Comparison of ENCODE assay signal across 2 cellular contexts in the genomic region with DNA sequence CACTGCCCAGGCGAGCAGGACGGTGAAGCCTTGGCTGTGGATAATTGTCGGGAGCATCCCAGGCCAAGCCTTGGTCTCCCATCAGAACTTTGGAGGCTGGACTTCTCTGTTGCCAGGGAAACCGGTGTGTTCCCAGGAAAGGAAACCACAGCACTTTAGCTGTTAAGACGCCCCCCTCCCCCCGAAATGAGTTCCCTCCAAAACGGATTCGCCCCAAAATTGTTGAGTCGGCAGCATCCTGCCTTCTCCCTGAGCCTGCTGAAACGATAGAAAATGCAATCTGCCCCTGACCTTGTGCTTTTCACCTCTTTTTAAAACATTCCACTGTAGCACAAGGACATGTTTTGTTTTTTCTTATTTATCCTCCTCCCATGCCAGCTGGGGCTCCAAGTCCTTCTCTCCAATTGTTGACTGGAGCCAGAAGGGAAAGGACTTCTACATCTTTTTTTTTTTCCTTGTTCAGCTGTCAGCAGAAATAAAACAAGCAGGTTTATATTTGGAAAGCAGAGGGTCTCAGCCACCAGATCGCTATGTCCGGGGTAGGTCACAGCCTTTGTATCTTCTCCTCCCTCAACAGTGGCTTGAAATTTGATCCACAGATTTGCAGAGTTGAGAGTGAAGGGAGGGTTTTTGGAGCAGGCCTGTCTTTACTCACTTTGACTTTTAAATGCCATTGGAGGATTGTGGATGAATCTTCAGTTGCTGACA.
A peak's percentile ranks its signal among the peaks of the same experiment; 100 is the strongest.
TF ChIP-seq lines count a peak whose summit lies in the region.

No MANE protein-coding gene starts in this region.

TF ChIP-seq in Ishikawa, 13 proteins besides CTCF, POLR2A, EP300 and RAD21 (continued from another document):
- TF ChIP-seq, protein P1, sequence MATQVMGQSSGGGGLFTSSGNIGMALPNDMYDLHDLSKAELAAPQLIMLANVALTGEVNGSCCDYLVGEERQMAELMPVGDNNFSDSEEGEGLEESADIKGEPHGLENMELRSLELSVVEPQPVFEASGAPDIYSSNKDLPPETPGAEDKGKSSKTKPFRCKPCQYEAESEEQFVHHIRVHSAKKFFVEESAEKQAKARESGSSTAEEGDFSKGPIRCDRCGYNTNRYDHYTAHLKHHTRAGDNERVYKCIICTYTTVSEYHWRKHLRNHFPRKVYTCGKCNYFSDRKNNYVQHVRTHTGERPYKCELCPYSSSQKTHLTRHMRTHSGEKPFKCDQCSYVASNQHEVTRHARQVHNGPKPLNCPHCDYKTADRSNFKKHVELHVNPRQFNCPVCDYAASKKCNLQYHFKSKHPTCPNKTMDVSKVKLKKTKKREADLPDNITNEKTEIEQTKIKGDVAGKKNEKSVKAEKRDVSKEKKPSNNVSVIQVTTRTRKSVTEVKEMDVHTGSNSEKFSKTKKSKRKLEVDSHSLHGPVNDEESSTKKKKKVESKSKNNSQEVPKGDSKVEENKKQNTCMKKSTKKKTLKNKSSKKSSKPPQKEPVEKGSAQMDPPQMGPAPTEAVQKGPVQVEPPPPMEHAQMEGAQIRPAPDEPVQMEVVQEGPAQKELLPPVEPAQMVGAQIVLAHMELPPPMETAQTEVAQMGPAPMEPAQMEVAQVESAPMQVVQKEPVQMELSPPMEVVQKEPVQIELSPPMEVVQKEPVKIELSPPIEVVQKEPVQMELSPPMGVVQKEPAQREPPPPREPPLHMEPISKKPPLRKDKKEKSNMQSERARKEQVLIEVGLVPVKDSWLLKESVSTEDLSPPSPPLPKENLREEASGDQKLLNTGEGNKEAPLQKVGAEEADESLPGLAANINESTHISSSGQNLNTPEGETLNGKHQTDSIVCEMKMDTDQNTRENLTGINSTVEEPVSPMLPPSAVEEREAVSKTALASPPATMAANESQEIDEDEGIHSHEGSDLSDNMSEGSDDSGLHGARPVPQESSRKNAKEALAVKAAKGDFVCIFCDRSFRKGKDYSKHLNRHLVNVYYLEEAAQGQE (IDR thresholded peaks at IDR 0.05; ENCODE audit: low read depth): no peak
- TF ChIP-seq, protein P2, sequence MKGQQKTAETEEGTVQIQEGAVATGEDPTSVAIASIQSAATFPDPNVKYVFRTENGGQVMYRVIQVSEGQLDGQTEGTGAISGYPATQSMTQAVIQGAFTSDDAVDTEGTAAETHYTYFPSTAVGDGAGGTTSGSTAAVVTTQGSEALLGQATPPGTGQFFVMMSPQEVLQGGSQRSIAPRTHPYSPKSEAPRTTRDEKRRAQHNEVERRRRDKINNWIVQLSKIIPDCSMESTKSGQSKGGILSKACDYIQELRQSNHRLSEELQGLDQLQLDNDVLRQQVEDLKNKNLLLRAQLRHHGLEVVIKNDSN (IDR thresholded peaks at IDR 0.05): no peak
TF ChIP-seq in Ishikawa: peak in this region for 1.

TF ChIP-seq in HepG2, 621 proteins besides CTCF, POLR2A, EP300 and RAD21 (continued from another document and continues in another):
- no peak for TF ChIP-seq SRY (CRISPR knock-in tag; IDR thresholded peaks at IDR 0.05)
- TF ChIP-seq CHCHD3 (CRISPR knock-in tag; IDR thresholded peaks at IDR 0.05): no peak
- TF ChIP-seq, protein P3, sequence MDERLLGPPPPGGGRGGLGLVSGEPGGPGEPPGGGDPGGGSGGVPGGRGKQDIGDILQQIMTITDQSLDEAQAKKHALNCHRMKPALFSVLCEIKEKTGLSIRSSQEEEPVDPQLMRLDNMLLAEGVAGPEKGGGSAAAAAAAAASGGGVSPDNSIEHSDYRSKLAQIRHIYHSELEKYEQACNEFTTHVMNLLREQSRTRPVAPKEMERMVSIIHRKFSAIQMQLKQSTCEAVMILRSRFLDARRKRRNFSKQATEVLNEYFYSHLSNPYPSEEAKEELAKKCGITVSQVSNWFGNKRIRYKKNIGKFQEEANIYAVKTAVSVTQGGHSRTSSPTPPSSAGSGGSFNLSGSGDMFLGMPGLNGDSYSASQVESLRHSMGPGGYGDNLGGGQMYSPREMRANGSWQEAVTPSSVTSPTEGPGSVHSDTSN (CRISPR knock-in tag; IDR thresholded peaks at IDR 0.05): peak; percentile 30; the same call in 1 of the 2 replicates
- peak; percentile 27; the same call in 1 of the 2 replicates for TF ChIP-seq ZMYM4 (CRISPR knock-in tag; IDR thresholded peaks at IDR 0.05)
- no peak for TF ChIP-seq CBX2 (IDR thresholded peaks at IDR 0.05; ENCODE audit: low read depth, low read length)
- no peak for TF ChIP-seq CBX2 (CRISPR knock-in tag; IDR thresholded peaks at IDR 0.05; ENCODE audit: low read depth)
- TF ChIP-seq, protein P4, sequence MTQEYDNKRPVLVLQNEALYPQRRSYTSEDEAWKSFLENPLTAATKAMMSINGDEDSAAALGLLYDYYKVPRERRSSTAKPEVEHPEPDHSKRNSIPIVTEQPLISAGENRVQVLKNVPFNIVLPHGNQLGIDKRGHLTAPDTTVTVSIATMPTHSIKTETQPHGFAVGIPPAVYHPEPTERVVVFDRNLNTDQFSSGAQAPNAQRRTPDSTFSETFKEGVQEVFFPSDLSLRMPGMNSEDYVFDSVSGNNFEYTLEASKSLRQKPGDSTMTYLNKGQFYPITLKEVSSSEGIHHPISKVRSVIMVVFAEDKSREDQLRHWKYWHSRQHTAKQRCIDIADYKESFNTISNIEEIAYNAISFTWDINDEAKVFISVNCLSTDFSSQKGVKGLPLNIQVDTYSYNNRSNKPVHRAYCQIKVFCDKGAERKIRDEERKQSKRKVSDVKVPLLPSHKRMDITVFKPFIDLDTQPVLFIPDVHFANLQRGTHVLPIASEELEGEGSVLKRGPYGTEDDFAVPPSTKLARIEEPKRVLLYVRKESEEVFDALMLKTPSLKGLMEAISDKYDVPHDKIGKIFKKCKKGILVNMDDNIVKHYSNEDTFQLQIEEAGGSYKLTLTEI (CRISPR knock-in tag; conservative IDR thresholded peaks at IDR 0.05): no peak
- peak; percentile 88 for TF ChIP-seq RARA (CRISPR knock-in tag; IDR thresholded peaks at IDR 0.05)
- TF ChIP-seq HDAC1 (CRISPR knock-in tag; IDR thresholded peaks at IDR 0.05): peak; percentile 77
- no peak for TF ChIP-seq KLF9 (CRISPR knock-in tag; IDR thresholded peaks at IDR 0.05; ENCODE audit: low read depth)
- TF ChIP-seq HNF4G (IDR thresholded peaks at IDR 0.05; ENCODE audit: borderline replicate concordance, low read depth, low read length): peak; percentile 69; the same call in 1 of the 2 replicates
- 0 out of 2 replicates have a peak, but pooled peaks have one; percentile 38 for TF ChIP-seq HNF4G (CRISPR knock-in tag; IDR thresholded peaks at IDR 0.05; ENCODE audit: borderline replicate concordance, low read depth)
- peak; percentile 54 for TF ChIP-seq MAFF (IDR thresholded peaks at IDR 0.05; ENCODE audit: low read depth, low read length)
- TF ChIP-seq, protein P5, sequence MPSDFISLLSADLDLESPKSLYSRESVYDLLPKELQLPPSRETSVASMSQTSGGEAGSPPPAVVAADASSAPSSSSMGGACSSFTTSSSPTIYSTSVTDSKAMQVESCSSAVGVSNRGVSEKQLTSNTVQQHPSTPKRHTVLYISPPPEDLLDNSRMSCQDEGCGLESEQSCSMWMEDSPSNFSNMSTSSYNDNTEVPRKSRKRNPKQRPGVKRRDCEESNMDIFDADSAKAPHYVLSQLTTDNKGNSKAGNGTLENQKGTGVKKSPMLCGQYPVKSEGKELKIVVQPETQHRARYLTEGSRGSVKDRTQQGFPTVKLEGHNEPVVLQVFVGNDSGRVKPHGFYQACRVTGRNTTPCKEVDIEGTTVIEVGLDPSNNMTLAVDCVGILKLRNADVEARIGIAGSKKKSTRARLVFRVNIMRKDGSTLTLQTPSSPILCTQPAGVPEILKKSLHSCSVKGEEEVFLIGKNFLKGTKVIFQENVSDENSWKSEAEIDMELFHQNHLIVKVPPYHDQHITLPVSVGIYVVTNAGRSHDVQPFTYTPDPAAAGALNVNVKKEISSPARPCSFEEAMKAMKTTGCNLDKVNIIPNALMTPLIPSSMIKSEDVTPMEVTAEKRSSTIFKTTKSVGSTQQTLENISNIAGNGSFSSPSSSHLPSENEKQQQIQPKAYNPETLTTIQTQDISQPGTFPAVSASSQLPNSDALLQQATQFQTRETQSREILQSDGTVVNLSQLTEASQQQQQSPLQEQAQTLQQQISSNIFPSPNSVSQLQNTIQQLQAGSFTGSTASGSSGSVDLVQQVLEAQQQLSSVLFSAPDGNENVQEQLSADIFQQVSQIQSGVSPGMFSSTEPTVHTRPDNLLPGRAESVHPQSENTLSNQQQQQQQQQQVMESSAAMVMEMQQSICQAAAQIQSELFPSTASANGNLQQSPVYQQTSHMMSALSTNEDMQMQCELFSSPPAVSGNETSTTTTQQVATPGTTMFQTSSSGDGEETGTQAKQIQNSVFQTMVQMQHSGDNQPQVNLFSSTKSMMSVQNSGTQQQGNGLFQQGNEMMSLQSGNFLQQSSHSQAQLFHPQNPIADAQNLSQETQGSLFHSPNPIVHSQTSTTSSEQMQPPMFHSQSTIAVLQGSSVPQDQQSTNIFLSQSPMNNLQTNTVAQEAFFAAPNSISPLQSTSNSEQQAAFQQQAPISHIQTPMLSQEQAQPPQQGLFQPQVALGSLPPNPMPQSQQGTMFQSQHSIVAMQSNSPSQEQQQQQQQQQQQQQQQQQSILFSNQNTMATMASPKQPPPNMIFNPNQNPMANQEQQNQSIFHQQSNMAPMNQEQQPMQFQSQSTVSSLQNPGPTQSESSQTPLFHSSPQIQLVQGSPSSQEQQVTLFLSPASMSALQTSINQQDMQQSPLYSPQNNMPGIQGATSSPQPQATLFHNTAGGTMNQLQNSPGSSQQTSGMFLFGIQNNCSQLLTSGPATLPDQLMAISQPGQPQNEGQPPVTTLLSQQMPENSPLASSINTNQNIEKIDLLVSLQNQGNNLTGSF (CRISPR knock-in tag; IDR thresholded peaks at IDR 0.05): no peak
- peak; percentile 59; the same call in 1 of the 2 replicates for TF ChIP-seq IRF2 (CRISPR knock-in tag; IDR thresholded peaks at IDR 0.05)
- TF ChIP-seq ZNF124 (CRISPR knock-in tag; IDR thresholded peaks at IDR 0.05): 0 out of 2 replicates have a peak, but pooled peaks have one; percentile 4
- peak; percentile 95 for TF ChIP-seq SIX4 (CRISPR knock-in tag; IDR thresholded peaks at IDR 0.05)
- no peak for TF ChIP-seq RAD51 (IDR thresholded peaks at IDR 0.05; ENCODE audit: borderline replicate concordance)
- no peak for TF ChIP-seq ZSCAN9 (CRISPR knock-in tag; IDR thresholded peaks at IDR 0.05; ENCODE audit: borderline replicate concordance)
- no peak for TF ChIP-seq ERF (CRISPR knock-in tag; IDR thresholded peaks at IDR 0.05)
- TF ChIP-seq ZFP37 (CRISPR knock-in tag; IDR thresholded peaks at IDR 0.05; ENCODE audit: borderline replicate concordance): no peak
- TF ChIP-seq, protein P6, sequence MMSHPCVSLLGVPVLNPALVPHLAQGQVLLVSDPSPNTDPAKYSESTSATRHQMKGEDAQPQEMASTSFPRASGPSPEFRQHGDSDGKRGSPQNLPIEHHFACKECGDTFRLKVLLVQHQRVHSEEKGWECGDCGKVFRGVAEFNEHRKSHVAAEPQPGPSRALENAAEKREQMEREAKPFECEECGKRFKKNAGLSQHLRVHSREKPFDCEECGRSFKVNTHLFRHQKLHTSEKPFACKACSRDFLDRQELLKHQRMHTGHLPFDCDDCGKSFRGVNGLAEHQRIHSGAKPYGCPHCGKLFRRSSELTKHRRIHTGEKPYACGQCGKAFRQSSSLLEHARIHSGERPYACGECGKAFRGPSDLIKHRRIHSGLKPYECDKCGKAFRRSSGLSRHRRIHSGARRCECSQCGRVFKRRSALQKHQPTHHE (CRISPR knock-in tag; IDR thresholded peaks at IDR 0.05; ENCODE audit: borderline replicate concordance): no peak
- peak; percentile 57; the same call in 1 of the 2 replicates for TF ChIP-seq BCL6 (CRISPR knock-in tag; IDR thresholded peaks at IDR 0.05)
- no peak for TF ChIP-seq ZNF138 (CRISPR knock-in tag; IDR thresholded peaks at IDR 0.05; ENCODE audit: low read depth)
- TF ChIP-seq FOSL2 (CRISPR knock-in tag; IDR thresholded peaks at IDR 0.05): 0 out of 2 replicates have a peak, but pooled peaks have one; percentile 16
- TF ChIP-seq, protein P7, sequence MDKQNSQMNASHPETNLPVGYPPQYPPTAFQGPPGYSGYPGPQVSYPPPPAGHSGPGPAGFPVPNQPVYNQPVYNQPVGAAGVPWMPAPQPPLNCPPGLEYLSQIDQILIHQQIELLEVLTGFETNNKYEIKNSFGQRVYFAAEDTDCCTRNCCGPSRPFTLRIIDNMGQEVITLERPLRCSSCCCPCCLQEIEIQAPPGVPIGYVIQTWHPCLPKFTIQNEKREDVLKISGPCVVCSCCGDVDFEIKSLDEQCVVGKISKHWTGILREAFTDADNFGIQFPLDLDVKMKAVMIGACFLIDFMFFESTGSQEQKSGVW (CRISPR knock-in tag; IDR thresholded peaks at IDR 0.05; ENCODE audit: borderline replicate concordance): no peak
- TF ChIP-seq, protein P8, sequence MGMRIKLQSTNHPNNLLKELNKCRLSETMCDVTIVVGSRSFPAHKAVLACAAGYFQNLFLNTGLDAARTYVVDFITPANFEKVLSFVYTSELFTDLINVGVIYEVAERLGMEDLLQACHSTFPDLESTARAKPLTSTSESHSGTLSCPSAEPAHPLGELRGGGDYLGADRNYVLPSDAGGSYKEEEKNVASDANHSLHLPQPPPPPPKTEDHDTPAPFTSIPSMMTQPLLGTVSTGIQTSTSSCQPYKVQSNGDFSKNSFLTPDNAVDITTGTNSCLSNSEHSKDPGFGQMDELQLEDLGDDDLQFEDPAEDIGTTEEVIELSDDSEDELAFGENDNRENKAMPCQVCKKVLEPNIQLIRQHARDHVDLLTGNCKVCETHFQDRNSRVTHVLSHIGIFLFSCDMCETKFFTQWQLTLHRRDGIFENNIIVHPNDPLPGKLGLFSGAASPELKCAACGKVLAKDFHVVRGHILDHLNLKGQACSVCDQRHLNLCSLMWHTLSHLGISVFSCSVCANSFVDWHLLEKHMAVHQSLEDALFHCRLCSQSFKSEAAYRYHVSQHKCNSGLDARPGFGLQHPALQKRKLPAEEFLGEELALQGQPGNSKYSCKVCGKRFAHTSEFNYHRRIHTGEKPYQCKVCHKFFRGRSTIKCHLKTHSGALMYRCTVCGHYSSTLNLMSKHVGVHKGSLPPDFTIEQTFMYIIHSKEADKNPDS (CRISPR knock-in tag; IDR thresholded peaks at IDR 0.05): no peak
- TF ChIP-seq MYC (CRISPR knock-in tag; IDR thresholded peaks at IDR 0.05; ENCODE audit: borderline replicate concordance): no peak
- TF ChIP-seq ZSCAN12 (CRISPR knock-in tag; IDR thresholded peaks at IDR 0.05): no peak
- peak; percentile 81 for TF ChIP-seq SOX5 (CRISPR knock-in tag; IDR thresholded peaks at IDR 0.05; ENCODE audit: borderline replicate concordance)
- TF ChIP-seq, protein P9, sequence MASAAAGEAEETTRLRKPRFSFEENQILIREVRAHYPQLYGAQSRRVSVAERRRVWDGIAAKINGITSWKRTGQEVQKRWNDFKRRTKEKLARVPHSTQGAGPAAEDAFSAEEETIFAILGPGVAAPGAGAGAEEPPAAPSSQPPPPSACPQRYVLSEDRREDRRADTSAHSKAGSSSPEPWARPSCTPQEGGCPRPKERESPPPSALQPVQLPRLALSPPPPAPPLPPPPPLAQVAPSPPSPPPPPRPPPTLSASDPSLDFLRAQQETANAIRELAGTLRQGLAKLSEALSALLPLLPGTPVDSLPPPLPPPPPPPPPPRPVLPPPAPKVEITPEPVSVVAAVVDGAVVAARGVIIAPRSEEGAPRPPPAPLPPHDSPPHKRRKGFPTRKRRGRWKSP (CRISPR knock-in tag; IDR thresholded peaks at IDR 0.05): no peak
- no peak for TF ChIP-seq ZNF572 (CRISPR knock-in tag; IDR thresholded peaks at IDR 0.05)
- TF ChIP-seq, protein P10, sequence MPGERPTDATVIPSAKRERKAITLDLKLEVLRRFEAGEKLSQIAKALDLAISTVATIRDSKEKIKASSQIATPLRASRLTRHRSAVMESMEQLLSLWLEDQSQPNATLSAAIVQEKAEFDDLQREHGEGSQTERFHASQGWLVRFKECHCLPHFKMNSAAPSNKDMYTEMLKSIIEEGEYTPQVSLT (CRISPR knock-in tag; IDR thresholded peaks at IDR 0.05; ENCODE audit: borderline replicate concordance, low read depth): no peak
- no peak for TF ChIP-seq ZNF333 (CRISPR knock-in tag; IDR thresholded peaks at IDR 0.05; ENCODE audit: borderline replicate concordance)
- TF ChIP-seq CBX5 (CRISPR knock-in tag; IDR thresholded peaks at IDR 0.05; ENCODE audit: borderline replicate concordance): no peak
- TF ChIP-seq ZNF274 (CRISPR knock-in tag; IDR thresholded peaks at IDR 0.05): no peak
- no peak for TF ChIP-seq HOXA9 (CRISPR knock-in tag; IDR thresholded peaks at IDR 0.05; ENCODE audit: borderline replicate concordance)
- 0 out of 2 replicates have a peak, but pooled peaks have one; percentile 48 for TF ChIP-seq FOXK2 (IDR thresholded peaks at IDR 0.05)
